Comparison of ENCODE assay signal across 8 cellular contexts in genomic region chr2:47335137-47335603, GRCh38. TPM values are rescaled to one million over a fixed set of nuclear protein-coding genes. Genes with fewer than 3 reads are reported as not detected.
DNase-seq lines count a peak whose midpoint lies in the region; TF ChIP-seq lines count a peak whose summit lies in the region.
"Not testable (repeated sequence)": the region's sequence is repeated elsewhere in the genome, so short reads cannot be mapped to it uniquely, and the experiment has no call there.

No MANE protein-coding gene starts in this region.

- not testable (repeated sequence) for H3K36me3 ChIP-seq in brain microvascular endothelial cell (replicated peaks); right atrium auricular region; uterus

- intact Hi-C loops in uterus (cut with DNase I; ENCODE audit: low total_unique reads) = not testable (repeated sequence)

- H3K27me3 ChIP-seq in brain microvascular endothelial cell (replicated peaks); right atrium auricular region; uterus: not testable (repeated sequence)

- in situ Hi-C loops in G401 (cut with HindIII; ENCODE audit: low sequenced_read_pairs); brain microvascular endothelial cell (cut with HindIII; ENCODE audit: low pct_ligation_motif_present, low sequenced_read_pairs): not testable (repeated sequence)

- not testable (repeated sequence) for H3K9me3 ChIP-seq in right atrium auricular region, uterus

- H3K4me3 ChIP-seq in brain microvascular endothelial cell (ENCODE audit: low read depth, low read length); right atrium auricular region; uterus: not testable (repeated sequence)

- DNase-seq in G401 (ENCODE audit: low spot score) (peak; percentile 85), HUDEP-2 (lab: John Stamatoyannopoulos, UW; ENCODE audit: unreplicated experiment in 76 of 76) (peak in 68 of 76 experiments; percentile 7 to 82 (median 52)), NCI-H226 (peak; percentile 44), SW 1271 (lab: John Stamatoyannopoulos, UW) (peak; percentile 78 to 86), brain microvascular endothelial cell (peak; percentile 80), nucleus accumbens (lab: John Stamatoyannopoulos, UW) (peak in 42 of 56 donors; percentile 6 to 75 (median 33)), uterus (peak in 1 of 2 donors; percentile 43)
- not testable (repeated sequence) for DNase-seq in right atrium auricular region (ENCODE audit: low spot score)

- not testable (repeated sequence) for TF ChIP-seq POLR2A in uterus (IDR thresholded peaks at IDR 0.05)

- H3K27ac ChIP-seq in brain microvascular endothelial cell, right atrium auricular region, uterus: not testable (repeated sequence)

- peak; percentile 70 for TF ChIP-seq CTCF in brain microvascular endothelial cell (IDR thresholded peaks at IDR 0.05; ENCODE audit: low read depth, low read length, missing control alignments)
- peak; percentile 54 to 71 for TF ChIP-seq CTCF in right atrium auricular region (IDR thresholded peaks at IDR 0.05)
- peak; percentile 55 to 81 (median 68) for TF ChIP-seq CTCF in uterus (IDR thresholded peaks at IDR 0.05)

- H3K4me1 ChIP-seq in right atrium auricular region, uterus: not testable (repeated sequence)

RNA-seq across cellular contexts. Expression of gene EPCAM, which starts 33.9 kb away (rescaled TPM):
- 1.3 and 4.0 TPM in 2 replicates for total RNA-seq in G401 (2014; rRNA removed; shearing (Covaris generic))
- total RNA-seq in right atrium auricular region = under 1 TPM in 1 of 2 donors, not detected in 1; 0.47 TPM
- 10 to 100 TPM in 1 of 4 donors, 1 to 10 TPM in 1, under 1 TPM in 1, not detected in 1; 0.59 to 35.7 (median 1.0) TPM for total RNA-seq in uterus
